1 cellular context compared by ENCODE assay signal in the genomic region with DNA sequence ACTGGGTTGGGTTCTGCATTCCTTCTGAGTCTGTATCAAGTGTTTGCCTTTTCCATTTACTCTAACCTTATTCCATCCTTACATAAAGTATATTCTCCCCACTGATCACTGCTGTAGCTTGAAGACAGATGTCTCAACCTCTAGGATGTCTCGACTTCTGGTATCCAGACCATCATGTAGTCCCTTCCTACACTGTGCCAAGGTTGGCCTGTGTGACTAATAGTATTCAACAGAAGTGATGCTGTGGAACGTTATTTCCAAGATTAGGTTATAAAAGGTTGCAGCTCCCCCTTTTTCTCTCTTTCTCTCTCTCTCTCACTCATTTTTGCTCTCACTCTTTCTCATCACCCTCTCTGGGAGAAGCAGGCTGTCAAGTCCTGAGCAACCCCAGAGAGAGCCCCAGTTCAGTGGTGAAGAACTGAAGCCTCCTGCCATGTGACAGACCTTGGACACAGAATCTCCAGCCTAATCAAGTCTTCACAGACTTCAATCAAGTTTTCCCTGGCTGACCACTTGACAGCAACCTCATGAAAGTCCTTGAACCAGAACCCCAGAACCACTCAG.
TF ChIP-seq lines count a peak whose summit lies in the region.

No MANE protein-coding gene starts in this region.

TF ChIP-seq in GM23338, 12 proteins besides CTCF, POLR2A, EP300 and RAD21 (continued from another document):
- TF ChIP-seq, protein P1, sequence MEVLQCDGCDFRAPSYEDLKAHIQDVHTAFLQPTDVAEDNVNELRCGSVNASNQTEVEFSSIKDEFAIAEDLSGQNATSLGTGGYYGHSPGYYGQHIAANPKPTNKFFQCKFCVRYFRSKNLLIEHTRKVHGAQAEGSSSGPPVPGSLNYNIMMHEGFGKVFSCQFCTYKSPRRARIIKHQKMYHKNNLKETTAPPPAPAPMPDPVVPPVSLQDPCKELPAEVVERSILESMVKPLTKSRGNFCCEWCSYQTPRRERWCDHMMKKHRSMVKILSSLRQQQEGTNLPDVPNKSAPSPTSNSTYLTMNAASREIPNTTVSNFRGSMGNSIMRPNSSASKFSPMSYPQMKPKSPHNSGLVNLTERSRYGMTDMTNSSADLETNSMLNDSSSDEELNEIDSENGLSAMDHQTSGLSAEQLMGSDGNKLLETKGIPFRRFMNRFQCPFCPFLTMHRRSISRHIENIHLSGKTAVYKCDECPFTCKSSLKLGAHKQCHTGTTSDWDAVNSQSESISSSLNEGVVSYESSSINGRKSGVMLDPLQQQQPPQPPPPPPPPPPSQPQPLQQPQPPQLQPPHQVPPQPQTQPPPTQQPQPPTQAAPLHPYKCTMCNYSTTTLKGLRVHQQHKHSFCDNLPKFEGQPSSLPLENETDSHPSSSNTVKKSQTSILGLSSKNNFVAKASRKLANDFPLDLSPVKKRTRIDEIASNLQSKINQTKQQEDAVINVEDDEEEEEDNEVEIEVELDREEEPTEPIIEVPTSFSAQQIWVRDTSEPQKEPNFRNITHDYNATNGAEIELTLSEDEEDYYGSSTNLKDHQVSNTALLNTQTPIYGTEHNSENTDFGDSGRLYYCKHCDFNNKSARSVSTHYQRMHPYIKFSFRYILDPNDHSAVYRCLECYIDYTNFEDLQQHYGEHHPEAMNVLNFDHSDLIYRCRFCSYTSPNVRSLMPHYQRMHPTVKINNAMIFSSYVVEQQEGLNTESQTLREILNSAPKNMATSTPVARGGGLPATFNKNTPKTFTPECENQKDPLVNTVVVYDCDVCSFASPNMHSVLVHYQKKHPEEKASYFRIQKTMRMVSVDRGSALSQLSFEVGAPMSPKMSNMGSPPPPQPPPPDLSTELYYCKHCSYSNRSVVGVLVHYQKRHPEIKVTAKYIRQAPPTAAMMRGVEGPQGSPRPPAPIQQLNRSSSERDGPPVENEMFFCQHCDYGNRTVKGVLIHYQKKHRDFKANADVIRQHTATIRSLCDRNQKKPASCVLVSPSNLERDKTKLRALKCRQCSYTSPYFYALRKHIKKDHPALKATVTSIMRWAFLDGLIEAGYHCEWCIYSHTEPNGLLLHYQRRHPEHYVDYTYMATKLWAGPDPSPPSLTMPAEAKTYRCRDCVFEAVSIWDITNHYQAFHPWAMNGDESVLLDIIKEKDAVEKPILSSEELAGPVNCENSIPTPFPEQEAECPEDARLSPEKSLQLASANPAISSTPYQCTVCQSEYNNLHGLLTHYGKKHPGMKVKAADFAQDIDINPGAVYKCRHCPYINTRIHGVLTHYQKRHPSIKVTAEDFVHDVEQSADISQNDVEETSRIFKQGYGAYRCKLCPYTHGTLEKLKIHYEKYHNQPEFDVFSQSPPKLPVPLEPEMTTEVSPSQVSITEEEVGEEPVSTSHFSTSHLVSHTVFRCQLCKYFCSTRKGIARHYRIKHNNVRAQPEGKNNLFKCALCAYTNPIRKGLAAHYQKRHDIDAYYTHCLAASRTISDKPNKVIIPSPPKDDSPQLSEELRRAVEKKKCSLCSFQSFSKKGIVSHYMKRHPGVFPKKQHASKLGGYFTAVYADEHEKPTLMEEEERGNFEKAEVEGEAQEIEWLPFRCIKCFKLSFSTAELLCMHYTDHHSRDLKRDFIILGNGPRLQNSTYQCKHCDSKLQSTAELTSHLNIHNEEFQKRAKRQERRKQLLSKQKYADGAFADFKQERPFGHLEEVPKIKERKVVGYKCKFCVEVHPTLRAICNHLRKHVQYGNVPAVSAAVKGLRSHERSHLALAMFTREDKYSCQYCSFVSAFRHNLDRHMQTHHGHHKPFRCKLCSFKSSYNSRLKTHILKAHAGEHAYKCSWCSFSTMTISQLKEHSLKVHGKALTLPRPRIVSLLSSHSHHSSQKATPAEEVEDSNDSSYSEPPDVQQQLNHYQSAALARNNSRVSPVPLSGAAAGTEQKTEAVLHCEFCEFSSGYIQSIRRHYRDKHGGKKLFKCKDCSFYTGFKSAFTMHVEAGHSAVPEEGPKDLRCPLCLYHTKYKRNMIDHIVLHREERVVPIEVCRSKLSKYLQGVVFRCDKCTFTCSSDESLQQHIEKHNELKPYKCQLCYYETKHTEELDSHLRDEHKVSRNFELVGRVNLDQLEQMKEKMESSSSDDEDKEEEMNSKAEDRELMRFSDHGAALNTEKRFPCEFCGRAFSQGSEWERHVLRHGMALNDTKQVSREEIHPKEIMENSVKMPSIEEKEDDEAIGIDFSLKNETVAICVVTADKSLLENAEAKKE (CRISPR knock-in tag; IDR thresholded peaks at IDR 0.05), result no peak
- TF ChIP-seq CREB1 (CRISPR knock-in tag; IDR thresholded peaks at IDR 0.05; ENCODE audit: low read depth) (no peak), ZNF114 (CRISPR knock-in tag; IDR thresholded peaks at IDR 0.05) (no peak)
- TF ChIP-seq, protein P2, sequence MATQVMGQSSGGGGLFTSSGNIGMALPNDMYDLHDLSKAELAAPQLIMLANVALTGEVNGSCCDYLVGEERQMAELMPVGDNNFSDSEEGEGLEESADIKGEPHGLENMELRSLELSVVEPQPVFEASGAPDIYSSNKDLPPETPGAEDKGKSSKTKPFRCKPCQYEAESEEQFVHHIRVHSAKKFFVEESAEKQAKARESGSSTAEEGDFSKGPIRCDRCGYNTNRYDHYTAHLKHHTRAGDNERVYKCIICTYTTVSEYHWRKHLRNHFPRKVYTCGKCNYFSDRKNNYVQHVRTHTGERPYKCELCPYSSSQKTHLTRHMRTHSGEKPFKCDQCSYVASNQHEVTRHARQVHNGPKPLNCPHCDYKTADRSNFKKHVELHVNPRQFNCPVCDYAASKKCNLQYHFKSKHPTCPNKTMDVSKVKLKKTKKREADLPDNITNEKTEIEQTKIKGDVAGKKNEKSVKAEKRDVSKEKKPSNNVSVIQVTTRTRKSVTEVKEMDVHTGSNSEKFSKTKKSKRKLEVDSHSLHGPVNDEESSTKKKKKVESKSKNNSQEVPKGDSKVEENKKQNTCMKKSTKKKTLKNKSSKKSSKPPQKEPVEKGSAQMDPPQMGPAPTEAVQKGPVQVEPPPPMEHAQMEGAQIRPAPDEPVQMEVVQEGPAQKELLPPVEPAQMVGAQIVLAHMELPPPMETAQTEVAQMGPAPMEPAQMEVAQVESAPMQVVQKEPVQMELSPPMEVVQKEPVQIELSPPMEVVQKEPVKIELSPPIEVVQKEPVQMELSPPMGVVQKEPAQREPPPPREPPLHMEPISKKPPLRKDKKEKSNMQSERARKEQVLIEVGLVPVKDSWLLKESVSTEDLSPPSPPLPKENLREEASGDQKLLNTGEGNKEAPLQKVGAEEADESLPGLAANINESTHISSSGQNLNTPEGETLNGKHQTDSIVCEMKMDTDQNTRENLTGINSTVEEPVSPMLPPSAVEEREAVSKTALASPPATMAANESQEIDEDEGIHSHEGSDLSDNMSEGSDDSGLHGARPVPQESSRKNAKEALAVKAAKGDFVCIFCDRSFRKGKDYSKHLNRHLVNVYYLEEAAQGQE (IDR thresholded peaks at IDR 0.05; ENCODE audit: unreplicated experiment), result no peak
TF ChIP-seq in GM23338: peak in this region for 0.
